Comparison of ENCODE assay signal across 8 cellular contexts in the genomic region with DNA sequence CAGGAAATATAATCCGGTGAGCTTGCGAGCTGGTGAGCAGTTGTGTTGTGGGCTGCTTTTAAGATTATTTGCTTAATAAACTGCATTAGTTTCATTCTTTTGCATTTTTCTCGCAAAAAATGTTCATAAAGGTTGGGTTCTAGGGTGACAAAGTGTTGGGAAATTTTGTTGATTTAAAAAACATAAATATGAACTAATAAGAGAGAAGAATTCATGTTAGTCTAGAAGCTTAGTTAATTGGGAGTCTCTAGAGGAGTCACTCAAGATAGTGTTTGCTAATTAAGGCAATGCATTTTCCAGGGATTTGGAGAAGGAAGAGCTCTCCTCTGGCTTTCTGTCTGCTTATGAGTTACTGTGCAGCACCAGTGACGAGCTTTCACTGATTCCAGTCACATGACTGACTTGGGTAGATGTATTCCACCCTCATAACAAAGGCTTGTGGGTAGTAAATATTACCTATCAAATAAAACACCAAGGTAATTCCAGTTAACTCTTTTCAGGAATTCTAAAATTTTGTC.
A peak's percentile ranks its signal among the peaks of the same experiment; 100 is the strongest.
DNase-seq lines count a peak whose midpoint lies in the region; ATAC-seq, FAIRE-seq and TF ChIP-seq lines count a peak whose summit lies in the region.

No MANE protein-coding gene starts in this region.

- H3K27ac ChIP-seq in astrocyte (ENCODE audit: low read depth, low read length) (no peak overlapping the region), stomach (no peak overlapping the region)

- H3K36me3 ChIP-seq in astrocyte (ENCODE audit: insufficient read depth, low read length) (no peaks in the 10 kb centered on the region), stomach (no peaks in the 10 kb centered on the region)

- H3K9ac ChIP-seq in astrocyte (ENCODE audit: low read length): no peak overlapping the region

- TF ChIP-seq CTCF in astrocyte (IDR thresholded peaks at IDR 0.05; ENCODE audit: insufficient read depth, low read depth, low read length) (no peak), retinal pigment epithelial cell (conservative IDR thresholded peaks at IDR 0.05; ENCODE audit: low read depth, low read length) (no peak), stomach (IDR thresholded peaks at IDR 0.05) (no peak)

- no peaks in the 10 kb centered on the region for H3K36me3 Mint-ChIP-seq in astrocyte (ENCODE audit: low read depth, unreplicated experiment)
- H3K36me3 Mint-ChIP-seq in activated naive CD4-positive, alpha-beta T cell treated with anti-CD3 and anti-CD28 coated beads, Interleukin-2, amount 50 U/mL, for 72 hours: no peaks in the 10 kb centered on the region

- H3K27me3 Mint-ChIP-seq in astrocyte (ENCODE audit: low read depth, unreplicated experiment): no peaks in the 10 kb centered on the region

- H3K4me3 Mint-ChIP-seq in astrocyte (ENCODE audit: unreplicated experiment): no peak overlapping the region

- TF ChIP-seq EP300 in stomach (IDR thresholded peaks at IDR 0.05): no peak

- no peaks in the 10 kb centered on the region for H3K79me2 ChIP-seq in astrocyte (ENCODE audit: insufficient read depth, low read length)

- H3K4me1 Mint-ChIP-seq in astrocyte (ENCODE audit: low read depth, unreplicated experiment): peaks cover 11% of the 10 kb centered on the region

- FAIRE-seq in astrocyte (lab: Jason Lieb, UNC): no peak

- no peak for DNase-seq in astrocyte (ENCODE audit: low read depth)
- DNase-seq in retinal pigment epithelial cell (ENCODE audit: low read depth): peak; percentile 32
- DNase-seq in activated naive CD4-positive, alpha-beta T cell treated with anti-CD3 and anti-CD28 coated beads, Interleukin-2, amount 50 U/mL, for 72 hours (ENCODE audit: low spot score in 2 of 2): no peak
- no peak for DNase-seq in NCI-H345 (lab: John Stamatoyannopoulos, UW)
- DNase-seq in kidney tubule cell (ENCODE audit: low spot score): no peak
- no peak for DNase-seq in stomach

- H3K9me3 ChIP-seq in astrocyte (ENCODE audit: insufficient read depth, low read depth, low read length): no peaks in the 10 kb centered on the region
- no peaks in the 10 kb centered on the region for H3K9me3 ChIP-seq in stomach

- WGBS in stomach, 5 donors: 12 to 36% (median 26%) methylated on average over 4 of the region's 4 CpGs

- intact Hi-C loops in stomach (cut with DNase I; ENCODE audit: low total_unique reads): no loop called here

- H3K27me3 ChIP-seq in astrocyte (ENCODE audit: insufficient read depth, low read length) (no peaks in the 10 kb centered on the region), stomach (no peaks in the 10 kb centered on the region)

- H4K20me1 ChIP-seq in astrocyte (ENCODE audit: insufficient read depth, low read length): no peaks in the 10 kb centered on the region

- no peak overlapping the region for H3K27ac Mint-ChIP-seq in astrocyte (ENCODE audit: unreplicated experiment)
- H3K27ac Mint-ChIP-seq in activated naive CD4-positive, alpha-beta T cell treated with anti-CD3 and anti-CD28 coated beads, Interleukin-2, amount 50 U/mL, for 72 hours: no peak overlapping the region

- ATAC-seq in GM19328 (IDR thresholded peaks at IDR 0.05; ENCODE audit: unreplicated experiment) (peak; percentile 50), HG02973 (IDR thresholded peaks at IDR 0.05; ENCODE audit: unreplicated experiment) (peak; percentile 26)
- no peak for ATAC-seq in activated naive CD4-positive, alpha-beta T cell treated with anti-CD3 and anti-CD28 coated beads, Interleukin-2, amount 50 U/mL, for 72 hours

- TF ChIP-seq POLR2A in stomach (IDR thresholded peaks at IDR 0.05): no peak

- peak overlapping the region; percentile 46 for H3K4me2 ChIP-seq in astrocyte (ENCODE audit: low read length)

- no peaks in the 10 kb centered on the region for H3K9me3 Mint-ChIP-seq in astrocyte (ENCODE audit: unreplicated experiment)
- no peaks in the 10 kb centered on the region for H3K9me3 Mint-ChIP-seq in activated naive CD4-positive, alpha-beta T cell treated with anti-CD3 and anti-CD28 coated beads, Interleukin-2, amount 50 U/mL, for 72 hours

- H2AFZ ChIP-seq in astrocyte (ENCODE audit: low read depth, low read length): no peak overlapping the region

- H3K4me1 ChIP-seq in astrocyte (ENCODE audit: insufficient read depth, low read length) (peaks cover 24% of the 10 kb centered on the region), stomach (peaks cover 0 to 13% (median 10%) of the 10 kb centered on the region in 4 donors)

- H3K4me3 ChIP-seq in astrocyte (ENCODE audit: insufficient read depth, low read depth, low read length) (no peak overlapping the region), retinal pigment epithelial cell (ENCODE audit: low read length) (no peak overlapping the region), stomach (peak overlapping the region in 1 of 4 donors; percentile 17)

Comparison
In these comparisons a context has a peak if more than half of its experiments do, and no peak if none do; other contexts are left out.
1. ATAC-seq: peak in GM19328 (single experiment) and HG02973 (single experiment); none in activated naive CD4-positive, alpha-beta T cell treated with anti-CD3 and anti-CD28 coated beads, Interleukin-2, amount 50 U/mL, for 72 hours (0 of 2).